ENCODE assay signal across 8 cellular contexts in the genomic region with DNA sequence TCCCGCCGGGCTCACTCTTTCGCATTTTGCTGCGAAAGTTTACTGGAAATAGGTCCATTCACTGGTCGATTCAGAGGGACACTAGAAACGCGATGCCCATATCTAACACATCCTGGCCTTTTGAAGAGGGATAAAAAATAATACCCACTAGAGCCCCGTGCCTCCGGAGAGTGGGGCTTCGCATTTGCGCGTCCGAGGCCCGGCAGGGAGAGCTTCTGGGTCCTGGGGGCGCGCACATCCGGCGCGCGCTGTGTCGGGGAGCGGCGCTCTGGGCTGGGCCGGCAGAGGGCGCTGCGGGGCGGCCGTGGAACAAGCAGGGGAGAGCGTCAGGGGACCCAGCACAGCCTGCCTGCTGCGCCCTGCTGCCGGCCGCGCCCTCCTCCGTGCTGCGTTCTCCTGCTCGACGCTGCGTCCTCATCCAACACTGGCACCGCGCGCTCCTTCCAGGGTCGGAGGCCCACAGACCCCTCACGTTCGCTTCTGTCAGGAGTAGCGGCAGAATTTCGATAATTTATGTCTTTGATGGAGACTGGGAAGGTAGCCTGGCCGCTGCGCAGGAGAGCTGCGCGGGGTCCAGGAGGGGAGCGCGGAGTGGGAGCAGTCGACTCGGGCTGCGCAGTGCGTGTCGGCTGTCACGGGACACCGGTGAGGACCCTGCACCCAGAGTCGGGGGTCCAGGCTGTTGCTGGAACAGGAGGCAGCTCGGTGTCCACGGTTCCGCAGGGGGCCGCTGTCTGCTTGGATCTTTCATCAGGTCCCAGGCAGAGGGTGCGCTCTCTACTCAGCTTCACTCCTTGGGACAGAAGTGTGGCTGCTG. TPM values are rescaled to one million over a fixed set of nuclear protein-coding genes. Genes with fewer than 3 reads are reported as not detected.
A peak's percentile ranks its signal among the peaks of the same experiment; 100 is the strongest.
DNase-seq lines count a peak whose midpoint lies in the region; ATAC-seq and TF ChIP-seq lines count a peak whose summit lies in the region.

No MANE protein-coding gene starts in this region.

- H3K36me3 ChIP-seq in spleen: no peaks in the 10 kb centered on the region

- peaks cover 0 to 44% (median 4%) of the 10 kb centered on the region in 7 donors for H3K27me3 ChIP-seq in spleen (replicated peaks in 1 of 7)

- peak; percentile 96 for ATAC-seq in HG02588 (IDR thresholded peaks at IDR 0.05; ENCODE audit: unreplicated experiment)

- peak overlapping the region; percentile 32 for H3K4me3 ChIP-seq in GM12875 (ENCODE audit: low read depth, low read length)
- H3K4me3 ChIP-seq in cardiac fibroblast (replicated peaks in 1 of 2; ENCODE audit: low read depth in 2 of 2, low read length in 2 of 2): peak overlapping the region; percentile 53 to 63
- H3K4me3 ChIP-seq in spleen: peak overlapping the region; percentile 36 to 70 (median 46)

- TF ChIP-seq POLR2A in spleen (IDR thresholded peaks at IDR 0.05): no peak

- WGBS in spleen, 5 donors: 1 to 6% (median 2%) methylated on average over 26 to 65 of the region's 65 CpGs

- TF ChIP-seq CTCF in GM12875 (IDR thresholded peaks at IDR 0.05; ENCODE audit: borderline replicate concordance, insufficient read depth, low read depth, low read length): peak; percentile 89
- peak; percentile 55 for TF ChIP-seq CTCF in cardiac fibroblast (IDR thresholded peaks at IDR 0.05; ENCODE audit: low read depth, low read length)
- TF ChIP-seq CTCF in spleen (IDR thresholded peaks at IDR 0.05 in 8 of 11, conservative IDR thresholded peaks at IDR 0.05 in 3 of 11): peak; percentile 69 to 96 (median 92)

- no peaks in the 10 kb centered on the region for H3K9me3 ChIP-seq in spleen

- H3K4me1 ChIP-seq in spleen: peaks cover 3 to 30% (median 21%) of the 10 kb centered on the region in 6 donors

- H3K27ac ChIP-seq in spleen: peak overlapping the region; percentile 50 to 84 (median 72)

- DNase-seq in MV-4-11 (lab: John Stamatoyannopoulos, UW) (peak; percentile 67), cardiac fibroblast (ENCODE audit: low read depth in 2 of 2) (peak; percentile 87 to 89), iris pigment epithelial cell (ENCODE audit: low read depth) (peak; percentile 75), spleen (peak; percentile 94), NCI-H187 treated with DMSO at 0.1 percent for 48 hours (lab: John Stamatoyannopoulos, UW) (no peak)
- DNase-seq in activated CD4-positive, CD25-positive, alpha-beta regulatory T cell treated with anti-CD3 and anti-CD28 coated beads, Interleukin-2, amount 50 U/mL, for 16 hours (ENCODE audit: low read depth, low spot score): peak; percentile 53

- intact Hi-C loops in spleen (cut with DNase I; ENCODE audit: low total_unique reads): loop anchor here (10.0 kb wide), 1 partner anchor 625 kb away; no protein-coding TSS in a partner anchor

RNA-seq across cellular contexts. Expression of a gene that starts 41.5 kb away (rescaled TPM):
- total RNA-seq in spleen: 10 to 100 TPM; 26.3 to 42.4 (median 29.7) TPM
- 10 to 100 TPM; 60.9 to 68.8 (median 63.6) TPM for polyA plus RNA-seq in spleen
